ENCODE assay signal across 1 cellular context in genomic region chr18:70366174-70366573, GRCh38.
A peak's percentile ranks its signal among the peaks of the same experiment; 100 is the strongest.
TF ChIP-seq lines count a peak whose summit lies in the region.

No MANE protein-coding gene starts in this region.

TF ChIP-seq in WTC11, 78 proteins besides CTCF, POLR2A, EP300 and RAD21:
- TF ChIP-seq FOXK1 (CRISPR knock-in tag; IDR thresholded peaks at IDR 0.05) (no peak), TEAD1 (CRISPR knock-in tag; IDR thresholded peaks at IDR 0.05) (peak; percentile 50; the same call in 1 of the 2 replicates), ZNF423 (CRISPR knock-in tag; IDR thresholded peaks at IDR 0.05) (peak; percentile 14; the same call in 1 of the 2 replicates)
